ENCODE assay signal across 9 cellular contexts in the genomic region with DNA sequence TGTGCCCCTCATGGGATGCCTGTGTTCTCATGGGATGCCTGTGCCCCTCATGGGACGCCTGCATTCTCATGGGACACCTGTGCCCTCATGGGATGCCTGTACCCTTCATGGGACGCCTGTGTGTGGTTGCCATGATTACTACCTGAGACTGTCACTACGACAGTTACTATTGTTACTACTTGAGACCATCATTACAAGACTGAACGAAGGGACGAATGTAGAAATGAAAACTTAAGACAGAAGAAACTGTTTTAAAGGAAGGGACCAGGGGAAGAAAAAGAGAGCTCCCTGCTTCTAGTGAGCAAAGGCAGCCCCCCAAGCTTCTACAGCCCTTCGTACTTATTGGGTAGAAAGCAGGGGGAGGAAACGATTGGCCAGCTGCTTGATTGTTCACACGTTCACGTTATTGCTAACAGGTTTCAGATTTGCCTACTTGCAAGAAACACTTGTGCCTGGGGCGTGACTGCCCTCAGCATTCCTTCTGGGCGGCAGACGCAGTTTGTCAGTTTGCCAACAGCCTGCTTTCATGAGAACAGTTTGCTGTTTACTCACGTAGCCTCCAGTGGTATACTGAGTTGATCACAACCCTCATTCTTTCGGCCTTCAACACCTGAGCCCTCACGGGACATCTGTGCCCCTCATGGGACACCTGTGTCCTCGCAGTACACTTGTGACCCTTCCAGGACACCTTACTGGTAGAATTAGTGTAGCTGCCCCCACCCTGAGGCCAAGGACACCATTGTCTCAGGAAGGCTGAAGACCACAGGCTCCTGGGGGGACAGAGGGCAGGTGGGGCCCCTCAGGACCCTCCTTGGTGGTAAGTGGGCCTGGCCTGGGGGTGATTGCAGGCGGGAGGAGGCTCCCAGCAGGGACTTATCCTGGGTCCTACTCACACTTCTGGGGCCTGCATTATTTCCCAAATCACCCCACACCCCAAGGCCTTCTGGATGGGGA. TPM values are rescaled to one million over a fixed set of nuclear protein-coding genes. Genes with fewer than 3 reads are reported as not detected.
A peak's percentile ranks its signal among the peaks of the same experiment; 100 is the strongest.
DNase-seq lines count a peak whose midpoint lies in the region; ATAC-seq and TF ChIP-seq lines count a peak whose summit lies in the region.
"Had no signal": no experiment of that assay in that cellular context is flagged by ENCODE, and none has a peak within 500 bp of the region (broad histone marks: within the 10 kb centered on the region; RNA-seq: fewer than 3 reads in every experiment).

No MANE protein-coding gene starts in this region.

- H3K27me3 Mint-ChIP-seq in activated CD8-positive, alpha-beta memory T cell treated with anti-CD3 and anti-CD28 coated beads, Interleukin-2, amount 10 ng/mL, durations not matched to agents 7 days and 5 days, result no peaks in the 10 kb centered on the region
- no peaks in the 10 kb centered on the region for H3K27me3 Mint-ChIP-seq in type B pancreatic cell

- H3K27ac Mint-ChIP-seq in activated CD8-positive, alpha-beta memory T cell treated with anti-CD3 and anti-CD28 coated beads, Interleukin-2, amount 10 ng/mL, durations not matched to agents 7 days and 5 days, result peak overlapping the region; percentile 95
- H3K27ac Mint-ChIP-seq in type B pancreatic cell, result peak overlapping the region; percentile 80

- H3K4me3 Mint-ChIP-seq in activated CD8-positive, alpha-beta memory T cell treated with anti-CD3 and anti-CD28 coated beads, Interleukin-2, amount 10 ng/mL, durations not matched to agents 7 days and 5 days, result peak overlapping the region; percentile 84
- H3K4me3 Mint-ChIP-seq in type B pancreatic cell, result no peak overlapping the region

- H3K9me3 Mint-ChIP-seq in activated CD8-positive, alpha-beta memory T cell treated with anti-CD3 and anti-CD28 coated beads, Interleukin-2, amount 10 ng/mL, durations not matched to agents 7 days and 5 days (ENCODE audit: low read depth), result no peaks in the 10 kb centered on the region
- H3K9me3 Mint-ChIP-seq in type B pancreatic cell, result no peaks in the 10 kb centered on the region

- peaks cover 29% of the 10 kb centered on the region for H3K36me3 Mint-ChIP-seq in activated CD8-positive, alpha-beta memory T cell treated with anti-CD3 and anti-CD28 coated beads, Interleukin-2, amount 10 ng/mL, durations not matched to agents 7 days and 5 days
- H3K36me3 Mint-ChIP-seq in type B pancreatic cell, result no peaks in the 10 kb centered on the region

- no peak for ATAC-seq in activated CD8-positive, alpha-beta memory T cell treated with anti-CD3 and anti-CD28 coated beads, Interleukin-2, amount 10 ng/mL, durations not matched to agents 7 days and 5 days

- DNase-seq in activated CD8-positive, alpha-beta memory T cell treated with anti-CD3 and anti-CD28 coated beads, Interleukin-2, amount 10 ng/mL, durations not matched to agents 7 days and 5 days, result no peak
- DNase-seq in activated CD8-positive, alpha-beta memory T cell treated with anti-CD3 and anti-CD28 coated beads, Interleukin-2, amount 50 U/mL, for 48 hours, result no peak
- DNase-seq in SW480 (ENCODE audit: low spot score) (peak; percentile 42), fibroblast of gingiva (ENCODE audit: low read depth) (peak; percentile 78), type B pancreatic cell (ENCODE audit: extremely low spot score, unreplicated experiment) (no peak), SIG-M5 treated with dmso at 0.1 percent for 504 hours (lab: John Stamatoyannopoulos, UW; ENCODE audit: unreplicated experiment) (no peak), GM19240 (ENCODE audit: insufficient read length, low spot score) (no peak), iPS-NIHi7 (ENCODE audit: extremely low spot score) (no peak)
- DNase-seq: heart right ventricle had no signal

- H3K4me1 Mint-ChIP-seq in activated CD8-positive, alpha-beta memory T cell treated with anti-CD3 and anti-CD28 coated beads, Interleukin-2, amount 10 ng/mL, durations not matched to agents 7 days and 5 days, result peaks cover 19% of the 10 kb centered on the region
- no peaks in the 10 kb centered on the region for H3K4me1 Mint-ChIP-seq in type B pancreatic cell (ENCODE audit: unreplicated experiment)

- CTCF ChIA-PET in activated CD8-positive, alpha-beta memory T cell treated with anti-CD3 and anti-CD28 coated beads, Interleukin-2, amount 10 ng/mL, durations not matched to agents 7 days and 5 days (lab: Charles Lee), result interaction anchor here (0.9 to 2.0 kb wide), 3 partner anchors 12 to 72 kb away, joined by 3 to 8 read pairs (median 4); no protein-coding TSS in a partner anchor

- TF ChIP-seq CTCF in type B pancreatic cell (conservative IDR thresholded peaks at IDR 0.05), result no peak

RNA-seq across cellular contexts. Expression of gene S1PR4, which starts 2.5 kb away (rescaled TPM):
- 100 to 1,000 TPM; 122 to 155 TPM for total RNA-seq in activated CD8-positive, alpha-beta memory T cell treated with anti-CD3 and anti-CD28 coated beads, Interleukin-2, amount 10 ng/mL, durations not matched to agents 7 days and 5 days
- not detected in 2 replicates for total RNA-seq in type B pancreatic cell (ENCODE audit: low replicate concordance)

RNA-seq across cellular contexts. Expression of gene NCLN, which starts 9.7 kb away (rescaled TPM):
- 10 to 100 TPM; 67.3 to 71.6 TPM for total RNA-seq in activated CD8-positive, alpha-beta memory T cell treated with anti-CD3 and anti-CD28 coated beads, Interleukin-2, amount 10 ng/mL, durations not matched to agents 7 days and 5 days
- total RNA-seq in type B pancreatic cell (ENCODE audit: low replicate concordance), result 63.9 and 65.8 TPM in 2 replicates

RNA-seq across cellular contexts. Expression of gene GNA15, which starts 40.2 kb away (rescaled TPM):
- 10 to 100 TPM; 23.7 to 39.8 TPM for total RNA-seq in activated CD8-positive, alpha-beta memory T cell treated with anti-CD3 and anti-CD28 coated beads, Interleukin-2, amount 10 ng/mL, durations not matched to agents 7 days and 5 days
- 1.6 and 3.9 TPM in 2 replicates for total RNA-seq in type B pancreatic cell (ENCODE audit: low replicate concordance)

RNA-seq across cellular contexts. Expression of gene CELF5, which starts 48.4 kb away (rescaled TPM):
- not detected for total RNA-seq in activated CD8-positive, alpha-beta memory T cell treated with anti-CD3 and anti-CD28 coated beads, Interleukin-2, amount 10 ng/mL, durations not matched to agents 7 days and 5 days
- total RNA-seq in type B pancreatic cell (ENCODE audit: low replicate concordance), result 0.50 and 2.6 TPM in 2 replicates
- total RNA-seq: heart right ventricle had no signal

Comparison
In these comparisons a context has a peak if more than half of its experiments do, and no peak if none do; other contexts are left out.
1. DNase-seq: peak in SW480 (single experiment) and fibroblast of gingiva (single experiment); none in activated CD8-positive, alpha-beta memory T cell treated with anti-CD3 and anti-CD28 coated beads, Interleukin-2, amount 10 ng/mL, durations not matched to agents 7 days and 5 days (single experiment), activated CD8-positive, alpha-beta memory T cell treated with anti-CD3 and anti-CD28 coated beads, Interleukin-2, amount 50 U/mL, for 48 hours (single experiment), type B pancreatic cell (single experiment), SIG-M5 treated with dmso at 0.1 percent for 504 hours (single experiment), GM19240 (single experiment) and iPS-NIHi7 (single experiment).
2. RNA of gene S1PR4, which starts 2.5 kb away (total RNA-seq): 122 to 155 TPM in activated CD8-positive, alpha-beta memory T cell treated with anti-CD3 and anti-CD28 coated beads, Interleukin-2, amount 10 ng/mL, durations not matched to agents 7 days and 5 days; not detected in type B pancreatic cell; every median in the first group is over 100 times any median in the second.